1 cellular context compared by ENCODE assay signal in genomic region chr1:99084562-99084961, GRCh38.
TF ChIP-seq lines count a peak whose summit lies in the region.

No MANE protein-coding gene starts in this region.

TF ChIP-seq in GM12878, 131 proteins besides CTCF, POLR2A, EP300 and RAD21 (continued from another document):
- peak; percentile 43 to 65; a peak in 3 of 4 replicates for TF ChIP-seq BHLHE40 (IDR thresholded peaks at IDR 0.05; ENCODE audit: borderline replicate concordance in 1 of 2, low read depth in 2 of 2, low read length in 1 of 2)
- TF ChIP-seq NR2F1 (conservative IDR thresholded peaks at IDR 0.05) = no peak
- no peak for TF ChIP-seq CHD4 (IDR thresholded peaks at IDR 0.05)
- no peak for TF ChIP-seq ESRRA (IDR thresholded peaks at IDR 0.05; ENCODE audit: low read length)
- TF ChIP-seq CHD2 (IDR thresholded peaks at IDR 0.05; ENCODE audit: borderline replicate concordance, low read depth, low read length) = no peak
- TF ChIP-seq CREB1 (IDR thresholded peaks at IDR 0.05; ENCODE audit: low read depth) = no peak
- no peak for TF ChIP-seq WRNIP1 (IDR thresholded peaks at IDR 0.05; ENCODE audit: borderline replicate concordance, low read depth, low read length)
- no peak for TF ChIP-seq HDGF (IDR thresholded peaks at IDR 0.05)
- TF ChIP-seq TCF3 (IDR thresholded peaks at IDR 0.05; ENCODE audit: borderline replicate concordance, insufficient read depth, low read depth, low read length) = no peak
